In genomic region chr3:196431193-196432136, GRCh38 we compare ENCODE assay signal across 8 cellular contexts. TPM values are rescaled to one million over a fixed set of nuclear protein-coding genes. Genes with fewer than 3 reads are reported as not detected.
DNase-seq lines count a peak whose midpoint lies in the region; ATAC-seq and TF ChIP-seq lines count a peak whose summit lies in the region.

No MANE protein-coding gene starts in this region.

- H3K27me3 Mint-ChIP-seq in naive thymus-derived CD4-positive, alpha-beta T cell, result peaks cover 0 to 2% (median 0%) of the 10 kb centered on the region in 5 donors

- H3K4me2 ChIP-seq in fibroblast of lung (ENCODE audit: extremely low read depth, insufficient read depth, low read length), result peak overlapping the region; percentile 80

- H3K27ac ChIP-seq in fibroblast of lung (ENCODE audit: insufficient read depth, low read length), result peak overlapping the region; percentile 73
- peak overlapping the region; percentile 90 for H3K27ac ChIP-seq in naive thymus-derived CD4-positive, alpha-beta T cell (ENCODE audit: low read depth, low read length)
- H3K27ac ChIP-seq in upper lobe of left lung, result peak overlapping the region; percentile 90 to 97 (median 93)

- H3K27me3 ChIP-seq in fibroblast of lung (ENCODE audit: control insufficient read depth, insufficient read depth, low read length) (no peaks in the 10 kb centered on the region), upper lobe of left lung (no peaks in the 10 kb centered on the region)
- no peaks in the 10 kb centered on the region for H3K27me3 ChIP-seq in naive thymus-derived CD4-positive, alpha-beta T cell (ENCODE audit: control insufficient read depth in 2 of 2, insufficient read depth in 2 of 2, low read length in 2 of 2)

- H3K79me2 ChIP-seq in fibroblast of lung (ENCODE audit: control insufficient read depth, insufficient read depth, low read length), result peaks cover 51% of the 10 kb centered on the region

- H3K4me1 ChIP-seq in fibroblast of lung (ENCODE audit: control insufficient read depth, extremely low read depth, insufficient read depth, low read length) (peaks cover 3% of the 10 kb centered on the region), upper lobe of left lung (peaks cover 10 to 24% (median 15%) of the 10 kb centered on the region in 4 donors)
- peaks cover 4 to 6% of the 10 kb centered on the region in 2 donors for H3K4me1 ChIP-seq in naive thymus-derived CD4-positive, alpha-beta T cell (ENCODE audit: control insufficient read depth in 2 of 2, insufficient read depth in 2 of 2, low read length in 2 of 2)

- H3K9ac ChIP-seq in fibroblast of lung (ENCODE audit: insufficient read depth, low read length), result peak overlapping the region; percentile 83

- no peaks in the 10 kb centered on the region for H3K9me3 ChIP-seq in fibroblast of lung (ENCODE audit: control insufficient read depth, insufficient read depth, low read depth, low read length)
- H3K9me3 ChIP-seq in naive thymus-derived CD4-positive, alpha-beta T cell (ENCODE audit: control insufficient read depth in 2 of 3, low read length in 3 of 3), result no peaks in the 10 kb centered on the region
- no peaks in the 10 kb centered on the region for H3K9me3 ChIP-seq in upper lobe of left lung

- H3K9me3 Mint-ChIP-seq in naive thymus-derived CD4-positive, alpha-beta T cell, result peaks cover 0 to 6% (median 0%) of the 10 kb centered on the region in 11 donors

- peaks cover 0 to 11% (median 8%) of the 10 kb centered on the region in 5 donors for H3K36me3 Mint-ChIP-seq in naive thymus-derived CD4-positive, alpha-beta T cell

- H3K4me3 ChIP-seq in fibroblast of lung (replicated peaks in 1 of 4; ENCODE audit: control extremely low read depth in 1 of 4, insufficient read depth in 1 of 4, low read depth in 3 of 4, low read length in 4 of 4) (peak overlapping the region; percentile 87 to 99 (median 95)), upper lobe of left lung (peak overlapping the region; percentile 87 to 97 (median 96))
- H3K4me3 ChIP-seq in naive thymus-derived CD4-positive, alpha-beta T cell (ENCODE audit: low read length), result peak overlapping the region; percentile 100

- peak overlapping the region; percentile 81 to 98 (median 86) for H3K4me3 Mint-ChIP-seq in naive thymus-derived CD4-positive, alpha-beta T cell

- peak in 3 of 4 donors; percentile 22 to 53 (median 31) for TF ChIP-seq POLR2A in upper lobe of left lung (IDR thresholded peaks at IDR 0.05)

- H4K20me1 ChIP-seq in fibroblast of lung (ENCODE audit: control insufficient read depth, extremely low read depth, insufficient read depth, low read length), result no peaks in the 10 kb centered on the region

- no peak for TF ChIP-seq CTCF in fibroblast of lung (conservative IDR thresholded peaks at IDR 0.05 in 1 of 2, IDR thresholded peaks at IDR 0.05 in 1 of 2; ENCODE audit: low read depth in 1 of 2, low read length in 2 of 2)
- TF ChIP-seq CTCF in upper lobe of left lung (IDR thresholded peaks at IDR 0.05), result no peak

- no peak for TF ChIP-seq EP300 in upper lobe of left lung (IDR thresholded peaks at IDR 0.05)

- ATAC-seq in GM18508 (IDR thresholded peaks at IDR 0.05; ENCODE audit: insufficient read depth, unreplicated experiment) (peak; percentile 7), HG03039 (IDR thresholded peaks at IDR 0.05; ENCODE audit: unreplicated experiment) (peak; percentile 12), upper lobe of left lung (ENCODE audit: low FRiP score in 2 of 2) (peak; percentile 61 to 73)
- peak; percentile 21 for ATAC-seq in naive thymus-derived CD4-positive, alpha-beta T cell

- peak overlapping the region; percentile 68 to 95 (median 81) for H3K27ac Mint-ChIP-seq in naive thymus-derived CD4-positive, alpha-beta T cell

- intact Hi-C loops in naive thymus-derived CD4-positive, alpha-beta T cell (cut with micrococcal nuclease), result loop anchor here (1.0 to 10.0 kb wide), 17 partner anchors 25 to 1123 kb away; partner anchors contain the start of genes CEP19 (in 2 of the 2), FBXO45 (in 2 of the 2), PIGX (in 2 of the 2) and RNF168 (in 2 of the 2)

- peak overlapping the region; percentile 89 for H2AFZ ChIP-seq in fibroblast of lung (ENCODE audit: low read length)

- no peaks in the 10 kb centered on the region for H3K36me3 ChIP-seq in fibroblast of lung (ENCODE audit: control insufficient read depth, insufficient read depth, low read length)
- peaks cover 0 to 10% (median 0%) of the 10 kb centered on the region in 3 experiments for H3K36me3 ChIP-seq in naive thymus-derived CD4-positive, alpha-beta T cell (ENCODE audit: control insufficient read depth in 2 of 3, insufficient read depth in 3 of 3, low read length in 3 of 3)
- H3K36me3 ChIP-seq in upper lobe of left lung, result peaks cover 0 to 12% (median 0%) of the 10 kb centered on the region in 4 donors

- WGBS in upper lobe of left lung, 2 donors, result 0 to 1% methylated on average over 35 to 47 of the region's 49 CpGs

- CTCF ChIA-PET in naive thymus-derived CD4-positive, alpha-beta T cell (lab: Charles Lee), result interaction anchor here (0.8 kb wide), 1 partner anchor 511 kb away, joined by 3 read pairs; the partner anchor contains the start of gene NCBP2

- POLR2A ChIA-PET in naive thymus-derived CD4-positive, alpha-beta T cell (lab: Charles Lee), result interaction anchor here (0.7 to 1.6 kb wide), 8 partner anchors 8 to 252 kb away, joined by 3 to 11 read pairs (median 4); partner anchors contain the start of gene DYNLT2B

- DNase-seq in AG08396 (ENCODE audit: low spot score) (peak; percentile 57), NCI-H524 treated with DMSO at 0.1 percent for 48 hours (lab: John Stamatoyannopoulos, UW) (peak; percentile 5), fibroblast of lung (ENCODE audit: low read depth in 2 of 2) (peak; percentile 66), upper lobe of left lung (peak; percentile 26 to 84)
- peak; percentile 51 for DNase-seq in activated T-cell treated with anti-CD3 and anti-CD28 coated beads, Interleukin-2, amount 50 U/mL, for 1 hour
- DNase-seq in naive thymus-derived CD4-positive, alpha-beta T cell, result peak; percentile 8 to 65 (median 21)

- H3K4me1 Mint-ChIP-seq in naive thymus-derived CD4-positive, alpha-beta T cell, result peaks cover 20 to 47% (median 38%) of the 10 kb centered on the region in 7 donors

RNA-seq across cellular contexts. Expression of gene UBXN7, which starts 0.8 kb away (rescaled TPM):
- total RNA-seq in fibroblast of lung, result 21.1 and 28.1 TPM in 2 replicates
- polyA plus RNA-seq in fibroblast of lung, result 25.9 and 34.8 TPM in 2 replicates
- polyA plus RNA-seq in fibroblast of lung (2012), result 10.3 and 20.8 TPM in 2 replicates
- polyA minus RNA-seq in fibroblast of lung (ENCODE audit: low replicate concordance), result 6.4 and 18.0 TPM in 2 replicates
- 10 to 100 TPM; 52.6 to 90.6 (median 77.0) TPM for total RNA-seq in naive thymus-derived CD4-positive, alpha-beta T cell
- polyA plus RNA-seq in naive thymus-derived CD4-positive, alpha-beta T cell, result 10 to 100 TPM; 30.2 to 30.9 TPM
- total RNA-seq in upper lobe of left lung, result 10 to 100 TPM in 5 of 6 donors, 1 to 10 TPM in 1; 8.7 to 45.5 (median 28.2) TPM

Comparison
In these comparisons a context has a peak if more than half of its experiments do, and no peak if none do; other contexts are left out.
1. Peak in every context shown above with its lines: DNase-seq, ATAC-seq, H3K4me3 ChIP-seq and H3K27ac ChIP-seq.
2. DNase-seq: peak in every context shown above with its lines; median percentile 66 in fibroblast of lung; 57 in AG08396; 55 in upper lobe of left lung; 51 in activated T-cell treated with anti-CD3 and anti-CD28 coated beads, Interleukin-2, amount 50 U/mL, for 1 hour; 21 in naive thymus-derived CD4-positive, alpha-beta T cell; 5 in NCI-H524 treated with DMSO at 0.1 percent for 48 hours.
3. ATAC-seq: peak in every context shown above with its lines; median percentile 67 in upper lobe of left lung; 21 in naive thymus-derived CD4-positive, alpha-beta T cell; 12 in HG03039; 7 in GM18508.